Comparison of ENCODE assay signal across 16 cellular contexts in genomic region chr16:12543700-12544476, GRCh38.
DNase-seq lines count a peak whose midpoint lies in the region; ATAC-seq and TF ChIP-seq lines count a peak whose summit lies in the region.
"Had no signal": no experiment of that assay in that cellular context is flagged by ENCODE, and none has a peak within 500 bp of the region (broad histone marks: within the 10 kb centered on the region; RNA-seq: fewer than 3 reads in every experiment).

No MANE protein-coding gene starts in this region.

- no peak overlapping the region for H3K4me3 ChIP-seq in smooth muscle cell
- H3K4me3 ChIP-seq: pancreas had no signal

- no peaks in the 10 kb centered on the region for H3K27me3 Mint-ChIP-seq in T-helper 17 cell
- H3K27me3 Mint-ChIP-seq: activated naive CD8-positive, alpha-beta T cell; T-cell had no signal

- no peaks in the 10 kb centered on the region for H3K79me2 ChIP-seq in smooth muscle cell (ENCODE audit: low read depth)

- peaks cover 29% of the 10 kb centered on the region for H3K4me1 Mint-ChIP-seq in T-helper 17 cell

- TF ChIP-seq CTCF in smooth muscle cell (IDR thresholded peaks at IDR 0.05; ENCODE audit: borderline replicate concordance, insufficient read depth, poor library complexity, severe bottlenecking): no peak

- H3K4me3 Mint-ChIP-seq in T-helper 17 cell: no peak overlapping the region
- H3K4me3 Mint-ChIP-seq: activated naive CD8-positive, alpha-beta T cell; T-cell had no signal

- H3K9ac ChIP-seq in smooth muscle cell (ENCODE audit: low read depth): no peak overlapping the region

- DNase-seq in T-helper 17 cell (no peak), left lobe of liver (ENCODE audit: low spot score) (no peak), smooth muscle cell (lab: John Stamatoyannopoulos, UW; ENCODE audit: unreplicated experiment) (no peak), GDM1 (lab: John Stamatoyannopoulos, UW) (no peak), glomerular visceral epithelial cell (ENCODE audit: extremely low spot score) (no peak), NCI-H1436 treated with DMSO at 0.1 percent for 48 hours (lab: John Stamatoyannopoulos, UW) (no peak)
- DNase-seq: activated CD4-positive, alpha-beta T cell treated with anti-CD3 and anti-CD28 coated beads for 48 hours; activated T-cell treated with anti-CD3 and anti-CD28 coated beads for 4 hours; BE2C; NCI-H1105 treated with DMSO at 0.1 percent for 48 hours; NCI-H774; pancreas; small intestine; T-cell had no signal

- peak overlapping the region; percentile 23 for H3K4me2 ChIP-seq in smooth muscle cell

- TF ChIP-seq POLR2A in GM19193 (IDR thresholded peaks at IDR 0.05; ENCODE audit: extremely low read depth, insufficient read depth, insufficient read length): peak; percentile 8

- WGBS in smooth muscle cell (ENCODE audit: low lambda C conversion rate): 76% methylated on average over 17 of the region's 17 CpGs

- no peaks in the 10 kb centered on the region for H3F3A ChIP-seq in smooth muscle cell (ENCODE audit: low read depth)

- H3K36me3 Mint-ChIP-seq in T-helper 17 cell (ENCODE audit: low read depth): no peaks in the 10 kb centered on the region

- H3K27ac Mint-ChIP-seq in T-helper 17 cell: peak overlapping the region; percentile 19
- H3K27ac Mint-ChIP-seq: activated naive CD8-positive, alpha-beta T cell; T-cell had no signal

- H3K9me3 ChIP-seq in T-helper 17 cell (ENCODE audit: control insufficient read depth, low read length, poor library complexity, severe bottlenecking) (no peaks in the 10 kb centered on the region), smooth muscle cell (replicated peaks; ENCODE audit: low read depth) (no peaks in the 10 kb centered on the region)
- H3K9me3 ChIP-seq: BE2C, pancreas had no signal

- no peaks in the 10 kb centered on the region for H3K4me1 ChIP-seq in smooth muscle cell (ENCODE audit: low read depth)
- H3K4me1 ChIP-seq: BE2C, pancreas had no signal

- H4K20me1 ChIP-seq in smooth muscle cell (ENCODE audit: low read depth): peaks cover 6% of the 10 kb centered on the region

- no peaks in the 10 kb centered on the region for H3K27me3 ChIP-seq in smooth muscle cell (ENCODE audit: low read depth)
- H3K27me3 ChIP-seq: BE2C, pancreas had no signal

- ATAC-seq in T-helper 17 cell (no peak), left lobe of liver (peak; percentile 32)
- ATAC-seq: T-cell had no signal

- no peak overlapping the region for H2AFZ ChIP-seq in smooth muscle cell (ENCODE audit: low read depth)

- no peak overlapping the region for H3K27ac ChIP-seq in smooth muscle cell (ENCODE audit: low read depth)
- H3K27ac ChIP-seq: pancreas had no signal

- no peaks in the 10 kb centered on the region for H3K36me3 ChIP-seq in smooth muscle cell (ENCODE audit: low read depth)
- H3K36me3 ChIP-seq: BE2C, pancreas had no signal
